Comparison of ENCODE assay signal across 1 cellular context in genomic region chr14:89294060-89294459, GRCh38.
TF ChIP-seq lines count a peak whose summit lies in the region.

No MANE protein-coding gene starts in this region.

TF ChIP-seq in GM23338, 12 proteins besides CTCF, POLR2A, EP300 and RAD21:
- TF ChIP-seq, protein P1, sequence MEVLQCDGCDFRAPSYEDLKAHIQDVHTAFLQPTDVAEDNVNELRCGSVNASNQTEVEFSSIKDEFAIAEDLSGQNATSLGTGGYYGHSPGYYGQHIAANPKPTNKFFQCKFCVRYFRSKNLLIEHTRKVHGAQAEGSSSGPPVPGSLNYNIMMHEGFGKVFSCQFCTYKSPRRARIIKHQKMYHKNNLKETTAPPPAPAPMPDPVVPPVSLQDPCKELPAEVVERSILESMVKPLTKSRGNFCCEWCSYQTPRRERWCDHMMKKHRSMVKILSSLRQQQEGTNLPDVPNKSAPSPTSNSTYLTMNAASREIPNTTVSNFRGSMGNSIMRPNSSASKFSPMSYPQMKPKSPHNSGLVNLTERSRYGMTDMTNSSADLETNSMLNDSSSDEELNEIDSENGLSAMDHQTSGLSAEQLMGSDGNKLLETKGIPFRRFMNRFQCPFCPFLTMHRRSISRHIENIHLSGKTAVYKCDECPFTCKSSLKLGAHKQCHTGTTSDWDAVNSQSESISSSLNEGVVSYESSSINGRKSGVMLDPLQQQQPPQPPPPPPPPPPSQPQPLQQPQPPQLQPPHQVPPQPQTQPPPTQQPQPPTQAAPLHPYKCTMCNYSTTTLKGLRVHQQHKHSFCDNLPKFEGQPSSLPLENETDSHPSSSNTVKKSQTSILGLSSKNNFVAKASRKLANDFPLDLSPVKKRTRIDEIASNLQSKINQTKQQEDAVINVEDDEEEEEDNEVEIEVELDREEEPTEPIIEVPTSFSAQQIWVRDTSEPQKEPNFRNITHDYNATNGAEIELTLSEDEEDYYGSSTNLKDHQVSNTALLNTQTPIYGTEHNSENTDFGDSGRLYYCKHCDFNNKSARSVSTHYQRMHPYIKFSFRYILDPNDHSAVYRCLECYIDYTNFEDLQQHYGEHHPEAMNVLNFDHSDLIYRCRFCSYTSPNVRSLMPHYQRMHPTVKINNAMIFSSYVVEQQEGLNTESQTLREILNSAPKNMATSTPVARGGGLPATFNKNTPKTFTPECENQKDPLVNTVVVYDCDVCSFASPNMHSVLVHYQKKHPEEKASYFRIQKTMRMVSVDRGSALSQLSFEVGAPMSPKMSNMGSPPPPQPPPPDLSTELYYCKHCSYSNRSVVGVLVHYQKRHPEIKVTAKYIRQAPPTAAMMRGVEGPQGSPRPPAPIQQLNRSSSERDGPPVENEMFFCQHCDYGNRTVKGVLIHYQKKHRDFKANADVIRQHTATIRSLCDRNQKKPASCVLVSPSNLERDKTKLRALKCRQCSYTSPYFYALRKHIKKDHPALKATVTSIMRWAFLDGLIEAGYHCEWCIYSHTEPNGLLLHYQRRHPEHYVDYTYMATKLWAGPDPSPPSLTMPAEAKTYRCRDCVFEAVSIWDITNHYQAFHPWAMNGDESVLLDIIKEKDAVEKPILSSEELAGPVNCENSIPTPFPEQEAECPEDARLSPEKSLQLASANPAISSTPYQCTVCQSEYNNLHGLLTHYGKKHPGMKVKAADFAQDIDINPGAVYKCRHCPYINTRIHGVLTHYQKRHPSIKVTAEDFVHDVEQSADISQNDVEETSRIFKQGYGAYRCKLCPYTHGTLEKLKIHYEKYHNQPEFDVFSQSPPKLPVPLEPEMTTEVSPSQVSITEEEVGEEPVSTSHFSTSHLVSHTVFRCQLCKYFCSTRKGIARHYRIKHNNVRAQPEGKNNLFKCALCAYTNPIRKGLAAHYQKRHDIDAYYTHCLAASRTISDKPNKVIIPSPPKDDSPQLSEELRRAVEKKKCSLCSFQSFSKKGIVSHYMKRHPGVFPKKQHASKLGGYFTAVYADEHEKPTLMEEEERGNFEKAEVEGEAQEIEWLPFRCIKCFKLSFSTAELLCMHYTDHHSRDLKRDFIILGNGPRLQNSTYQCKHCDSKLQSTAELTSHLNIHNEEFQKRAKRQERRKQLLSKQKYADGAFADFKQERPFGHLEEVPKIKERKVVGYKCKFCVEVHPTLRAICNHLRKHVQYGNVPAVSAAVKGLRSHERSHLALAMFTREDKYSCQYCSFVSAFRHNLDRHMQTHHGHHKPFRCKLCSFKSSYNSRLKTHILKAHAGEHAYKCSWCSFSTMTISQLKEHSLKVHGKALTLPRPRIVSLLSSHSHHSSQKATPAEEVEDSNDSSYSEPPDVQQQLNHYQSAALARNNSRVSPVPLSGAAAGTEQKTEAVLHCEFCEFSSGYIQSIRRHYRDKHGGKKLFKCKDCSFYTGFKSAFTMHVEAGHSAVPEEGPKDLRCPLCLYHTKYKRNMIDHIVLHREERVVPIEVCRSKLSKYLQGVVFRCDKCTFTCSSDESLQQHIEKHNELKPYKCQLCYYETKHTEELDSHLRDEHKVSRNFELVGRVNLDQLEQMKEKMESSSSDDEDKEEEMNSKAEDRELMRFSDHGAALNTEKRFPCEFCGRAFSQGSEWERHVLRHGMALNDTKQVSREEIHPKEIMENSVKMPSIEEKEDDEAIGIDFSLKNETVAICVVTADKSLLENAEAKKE (CRISPR knock-in tag; IDR thresholded peaks at IDR 0.05), result no peak
- TF ChIP-seq ETS1 (IDR thresholded peaks at IDR 0.05), result no peak
- TF ChIP-seq, protein P2, sequence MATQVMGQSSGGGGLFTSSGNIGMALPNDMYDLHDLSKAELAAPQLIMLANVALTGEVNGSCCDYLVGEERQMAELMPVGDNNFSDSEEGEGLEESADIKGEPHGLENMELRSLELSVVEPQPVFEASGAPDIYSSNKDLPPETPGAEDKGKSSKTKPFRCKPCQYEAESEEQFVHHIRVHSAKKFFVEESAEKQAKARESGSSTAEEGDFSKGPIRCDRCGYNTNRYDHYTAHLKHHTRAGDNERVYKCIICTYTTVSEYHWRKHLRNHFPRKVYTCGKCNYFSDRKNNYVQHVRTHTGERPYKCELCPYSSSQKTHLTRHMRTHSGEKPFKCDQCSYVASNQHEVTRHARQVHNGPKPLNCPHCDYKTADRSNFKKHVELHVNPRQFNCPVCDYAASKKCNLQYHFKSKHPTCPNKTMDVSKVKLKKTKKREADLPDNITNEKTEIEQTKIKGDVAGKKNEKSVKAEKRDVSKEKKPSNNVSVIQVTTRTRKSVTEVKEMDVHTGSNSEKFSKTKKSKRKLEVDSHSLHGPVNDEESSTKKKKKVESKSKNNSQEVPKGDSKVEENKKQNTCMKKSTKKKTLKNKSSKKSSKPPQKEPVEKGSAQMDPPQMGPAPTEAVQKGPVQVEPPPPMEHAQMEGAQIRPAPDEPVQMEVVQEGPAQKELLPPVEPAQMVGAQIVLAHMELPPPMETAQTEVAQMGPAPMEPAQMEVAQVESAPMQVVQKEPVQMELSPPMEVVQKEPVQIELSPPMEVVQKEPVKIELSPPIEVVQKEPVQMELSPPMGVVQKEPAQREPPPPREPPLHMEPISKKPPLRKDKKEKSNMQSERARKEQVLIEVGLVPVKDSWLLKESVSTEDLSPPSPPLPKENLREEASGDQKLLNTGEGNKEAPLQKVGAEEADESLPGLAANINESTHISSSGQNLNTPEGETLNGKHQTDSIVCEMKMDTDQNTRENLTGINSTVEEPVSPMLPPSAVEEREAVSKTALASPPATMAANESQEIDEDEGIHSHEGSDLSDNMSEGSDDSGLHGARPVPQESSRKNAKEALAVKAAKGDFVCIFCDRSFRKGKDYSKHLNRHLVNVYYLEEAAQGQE (IDR thresholded peaks at IDR 0.05; ENCODE audit: unreplicated experiment), result no peak
- TF ChIP-seq POLR2AphosphoS5 (IDR thresholded peaks at IDR 0.05; ENCODE audit: low read depth), result no peak
- no peak for TF ChIP-seq ZNF114 (CRISPR knock-in tag; IDR thresholded peaks at IDR 0.05)
- TF ChIP-seq NANOG (IDR thresholded peaks at IDR 0.05; ENCODE audit: borderline replicate concordance), result no peak
- no peak for TF ChIP-seq STAT1 (IDR thresholded peaks at IDR 0.05; ENCODE audit: unreplicated experiment)
- no peak for TF ChIP-seq ZNF331 (CRISPR knock-in tag; IDR thresholded peaks at IDR 0.05; ENCODE audit: low read depth)
- TF ChIP-seq CREB1 (CRISPR knock-in tag; IDR thresholded peaks at IDR 0.05; ENCODE audit: low read depth), result no peak
- TF ChIP-seq EZH2 (IDR thresholded peaks at IDR 0.05; ENCODE audit: low read depth, unreplicated experiment), result no peak
- TF ChIP-seq JUNB (IDR thresholded peaks at IDR 0.05; ENCODE audit: unreplicated experiment), result no peak
- no peak for TF ChIP-seq EZH2phosphoT487 (IDR thresholded peaks at IDR 0.05; ENCODE audit: unreplicated experiment)
